2 cellular contexts compared by ENCODE assay signal in the genomic region with DNA sequence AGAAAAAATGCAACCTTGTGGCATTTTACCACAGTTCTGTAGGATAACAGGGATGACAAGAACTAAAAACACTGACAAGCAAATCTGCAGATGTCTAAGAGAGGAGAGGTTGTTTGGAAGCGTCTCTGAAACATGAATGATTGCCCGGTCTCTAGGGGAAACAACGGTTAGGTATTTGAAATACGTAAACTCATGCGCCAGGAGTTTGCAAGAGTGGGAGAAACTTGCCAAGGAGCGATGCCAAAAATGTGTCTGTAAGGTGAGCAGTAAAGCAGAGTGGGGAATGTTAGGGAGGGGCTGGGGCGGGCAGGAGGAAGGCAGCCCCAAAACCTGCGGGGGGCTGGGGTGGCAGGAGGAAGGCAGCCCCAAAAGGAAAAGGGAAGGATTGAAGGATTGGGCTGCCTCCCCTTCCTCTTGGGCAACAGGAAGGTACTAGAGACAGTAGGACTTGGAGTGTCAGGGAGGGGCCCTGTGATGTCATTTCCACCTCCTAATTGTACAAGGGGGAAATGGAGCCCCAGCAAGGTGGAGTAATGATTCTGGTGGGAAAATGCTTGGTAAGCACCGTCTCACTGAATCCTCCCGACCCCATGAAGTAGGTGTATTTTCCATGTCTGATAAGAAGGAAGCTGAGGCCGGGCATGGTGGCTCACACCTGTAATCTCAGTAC.
TF ChIP-seq lines count a peak whose summit lies in the region.

No MANE protein-coding gene starts in this region.

TF ChIP-seq in Ishikawa, 13 proteins besides CTCF, POLR2A, EP300 and RAD21:
- TF ChIP-seq YY1 (IDR thresholded peaks at IDR 0.05; ENCODE audit: low read depth) = no peak
- TF ChIP-seq TAF1 (IDR thresholded peaks at IDR 0.05; ENCODE audit: low read depth) = no peak
- no peak for TF ChIP-seq ZBTB7A (IDR thresholded peaks at IDR 0.05; ENCODE audit: low read depth)
- no peak for TF ChIP-seq CEBPB (IDR thresholded peaks at IDR 0.05)
- TF ChIP-seq TCF12 (IDR thresholded peaks at IDR 0.05; ENCODE audit: low read depth) = no peak
- TF ChIP-seq, protein P1, sequence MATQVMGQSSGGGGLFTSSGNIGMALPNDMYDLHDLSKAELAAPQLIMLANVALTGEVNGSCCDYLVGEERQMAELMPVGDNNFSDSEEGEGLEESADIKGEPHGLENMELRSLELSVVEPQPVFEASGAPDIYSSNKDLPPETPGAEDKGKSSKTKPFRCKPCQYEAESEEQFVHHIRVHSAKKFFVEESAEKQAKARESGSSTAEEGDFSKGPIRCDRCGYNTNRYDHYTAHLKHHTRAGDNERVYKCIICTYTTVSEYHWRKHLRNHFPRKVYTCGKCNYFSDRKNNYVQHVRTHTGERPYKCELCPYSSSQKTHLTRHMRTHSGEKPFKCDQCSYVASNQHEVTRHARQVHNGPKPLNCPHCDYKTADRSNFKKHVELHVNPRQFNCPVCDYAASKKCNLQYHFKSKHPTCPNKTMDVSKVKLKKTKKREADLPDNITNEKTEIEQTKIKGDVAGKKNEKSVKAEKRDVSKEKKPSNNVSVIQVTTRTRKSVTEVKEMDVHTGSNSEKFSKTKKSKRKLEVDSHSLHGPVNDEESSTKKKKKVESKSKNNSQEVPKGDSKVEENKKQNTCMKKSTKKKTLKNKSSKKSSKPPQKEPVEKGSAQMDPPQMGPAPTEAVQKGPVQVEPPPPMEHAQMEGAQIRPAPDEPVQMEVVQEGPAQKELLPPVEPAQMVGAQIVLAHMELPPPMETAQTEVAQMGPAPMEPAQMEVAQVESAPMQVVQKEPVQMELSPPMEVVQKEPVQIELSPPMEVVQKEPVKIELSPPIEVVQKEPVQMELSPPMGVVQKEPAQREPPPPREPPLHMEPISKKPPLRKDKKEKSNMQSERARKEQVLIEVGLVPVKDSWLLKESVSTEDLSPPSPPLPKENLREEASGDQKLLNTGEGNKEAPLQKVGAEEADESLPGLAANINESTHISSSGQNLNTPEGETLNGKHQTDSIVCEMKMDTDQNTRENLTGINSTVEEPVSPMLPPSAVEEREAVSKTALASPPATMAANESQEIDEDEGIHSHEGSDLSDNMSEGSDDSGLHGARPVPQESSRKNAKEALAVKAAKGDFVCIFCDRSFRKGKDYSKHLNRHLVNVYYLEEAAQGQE (IDR thresholded peaks at IDR 0.05; ENCODE audit: low read depth) = no peak
- TF ChIP-seq FOXM1 (IDR thresholded peaks at IDR 0.05; ENCODE audit: borderline replicate concordance, low read depth) = no peak
- no peak for TF ChIP-seq EGR1 (IDR thresholded peaks at IDR 0.05)
- TF ChIP-seq, protein P2, sequence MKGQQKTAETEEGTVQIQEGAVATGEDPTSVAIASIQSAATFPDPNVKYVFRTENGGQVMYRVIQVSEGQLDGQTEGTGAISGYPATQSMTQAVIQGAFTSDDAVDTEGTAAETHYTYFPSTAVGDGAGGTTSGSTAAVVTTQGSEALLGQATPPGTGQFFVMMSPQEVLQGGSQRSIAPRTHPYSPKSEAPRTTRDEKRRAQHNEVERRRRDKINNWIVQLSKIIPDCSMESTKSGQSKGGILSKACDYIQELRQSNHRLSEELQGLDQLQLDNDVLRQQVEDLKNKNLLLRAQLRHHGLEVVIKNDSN (IDR thresholded peaks at IDR 0.05) = no peak
- TF ChIP-seq MAX (IDR thresholded peaks at IDR 0.05) = peak; percentile 55; the same call in 1 of the 2 replicates
- 0 out of 2 replicates have a peak, but pooled peaks have one; percentile 35 for TF ChIP-seq TEAD4 (IDR thresholded peaks at IDR 0.05)
- no peak for TF ChIP-seq CREB1 (IDR thresholded peaks at IDR 0.05; ENCODE audit: low read depth)
- TF ChIP-seq NFIC (IDR thresholded peaks at IDR 0.05) = peak; percentile 41

TF ChIP-seq in H1, 55 proteins besides CTCF, POLR2A, EP300 and RAD21:
- TF ChIP-seq CTBP2 (IDR thresholded peaks at IDR 0.05; ENCODE audit: borderline replicate concordance, insufficient read depth, insufficient read length, low read length) (peak; percentile 5), CHD1 (IDR thresholded peaks at IDR 0.05; ENCODE audit: low read depth, low read length) (no peak)
